15 cellular contexts compared by ENCODE assay signal in the genomic region with DNA sequence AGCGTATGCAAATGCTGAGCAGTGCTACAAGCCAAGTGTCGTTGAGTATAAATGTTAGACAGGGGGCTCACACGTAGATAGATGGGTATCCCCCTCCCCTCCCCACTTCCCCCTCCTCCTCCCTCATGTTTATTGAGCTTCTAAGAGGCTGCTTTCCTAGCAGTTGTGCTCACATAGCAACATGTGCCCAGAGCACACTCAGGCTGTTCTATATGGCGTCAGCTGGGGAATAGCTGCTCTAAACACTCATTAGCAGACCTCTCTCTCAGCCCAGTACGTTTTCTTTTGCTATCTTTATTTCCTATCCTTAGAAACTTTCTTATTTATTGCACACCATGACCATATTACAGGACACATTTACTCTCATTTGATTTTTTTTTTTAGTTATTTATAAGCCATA. TPM values are rescaled to one million over a fixed set of nuclear protein-coding genes. Genes with fewer than 3 reads are reported as not detected.
A peak's percentile ranks its signal among the peaks of the same experiment; 100 is the strongest.
DNase-seq lines count a peak whose midpoint lies in the region; ATAC-seq and TF ChIP-seq lines count a peak whose summit lies in the region.
"Had no signal": no experiment of that assay in that cellular context is flagged by ENCODE, and none has a peak within 500 bp of the region (broad histone marks: within the 10 kb centered on the region; RNA-seq: fewer than 3 reads in every experiment).

No MANE protein-coding gene starts in this region.

- H3K36me3 Mint-ChIP-seq in mesothelial cell of epicardium = peaks cover 14% of the 10 kb centered on the region
- H3K36me3 Mint-ChIP-seq in activated naive CD4-positive, alpha-beta T cell treated with anti-CD3 and anti-CD28 coated beads, Interleukin-2, amount 10 ng/mL, durations not matched to agents 7 days and 5 days = no peaks in the 10 kb centered on the region
- H3K36me3 Mint-ChIP-seq: activated CD8-positive, alpha-beta memory T cell treated with anti-CD3 and anti-CD28 coated beads, Interleukin-2, amount 10 ng/mL, durations not matched to agents 7 days and 5 days; activated naive CD8-positive, alpha-beta T cell treated with anti-CD3 and anti-CD28 coated beads for 36 hours had no signal

- TF ChIP-seq CTCF in heart right ventricle (IDR thresholded peaks at IDR 0.05) (no peak), mesothelial cell of epicardium (IDR thresholded peaks at IDR 0.05; ENCODE audit: unreplicated experiment) (no peak), upper lobe of right lung (IDR thresholded peaks at IDR 0.05) (no peak)

- DNase-seq in heart right ventricle (no peak), left cardiac atrium (no peak), caudate nucleus (lab: John Stamatoyannopoulos, UW) (peak in 4 of 61 donors; percentile 16 to 45 (median 17)), mesothelial cell of epicardium (ENCODE audit: low spot score in 2 of 2, unreplicated experiment in 2 of 2) (no peak), upper lobe of right lung (no peak), middle frontal gyrus (ENCODE audit: extremely low spot score, low spot score) (no peak), posterior cingulate gyrus (no peak)
- no peak for DNase-seq in activated naive CD4-positive, alpha-beta T cell treated with anti-CD3 and anti-CD28 coated beads, Interleukin-2, amount 10 ng/mL, durations not matched to agents 7 days and 5 days
- DNase-seq: activated CD8-positive, alpha-beta memory T cell treated with anti-CD3 and anti-CD28 coated beads, Interleukin-2, amount 10 ng/mL, durations not matched to agents 7 days and 5 days; activated naive CD8-positive, alpha-beta T cell treated with anti-CD3 and anti-CD28 coated beads for 36 hours; cortex of kidney; NCI-H187 treated with DMSO at 0.1 percent for 48 hours; Peyer's patch had no signal

- CTCF ChIA-PET in activated naive CD4-positive, alpha-beta T cell treated with anti-CD3 and anti-CD28 coated beads, Interleukin-2, amount 10 ng/mL, durations not matched to agents 7 days and 5 days (lab: Charles Lee) = interaction anchor here (2.0 kb wide), 1 partner anchor 564 kb away, joined by 6 read pairs; no protein-coding TSS in a partner anchor

- peak overlapping the region; percentile 88 for H3K4me3 Mint-ChIP-seq in mesothelial cell of epicardium
- no peak overlapping the region for H3K4me3 Mint-ChIP-seq in activated naive CD4-positive, alpha-beta T cell treated with anti-CD3 and anti-CD28 coated beads, Interleukin-2, amount 10 ng/mL, durations not matched to agents 7 days and 5 days
- H3K4me3 Mint-ChIP-seq: activated CD8-positive, alpha-beta memory T cell treated with anti-CD3 and anti-CD28 coated beads, Interleukin-2, amount 10 ng/mL, durations not matched to agents 7 days and 5 days; activated naive CD8-positive, alpha-beta T cell treated with anti-CD3 and anti-CD28 coated beads for 36 hours had no signal

- no peaks in the 10 kb centered on the region for H3K9me3 Mint-ChIP-seq in mesothelial cell of epicardium
- H3K9me3 Mint-ChIP-seq in activated naive CD4-positive, alpha-beta T cell treated with anti-CD3 and anti-CD28 coated beads, Interleukin-2, amount 10 ng/mL, durations not matched to agents 7 days and 5 days = no peaks in the 10 kb centered on the region
- H3K9me3 Mint-ChIP-seq: activated naive CD8-positive, alpha-beta T cell treated with anti-CD3 and anti-CD28 coated beads for 36 hours had no signal

- H3K27ac Mint-ChIP-seq in mesothelial cell of epicardium = peak overlapping the region; percentile 85
- H3K27ac Mint-ChIP-seq in activated naive CD4-positive, alpha-beta T cell treated with anti-CD3 and anti-CD28 coated beads, Interleukin-2, amount 10 ng/mL, durations not matched to agents 7 days and 5 days = no peak overlapping the region
- H3K27ac Mint-ChIP-seq: activated CD8-positive, alpha-beta memory T cell treated with anti-CD3 and anti-CD28 coated beads, Interleukin-2, amount 10 ng/mL, durations not matched to agents 7 days and 5 days; activated naive CD8-positive, alpha-beta T cell treated with anti-CD3 and anti-CD28 coated beads for 36 hours had no signal

- H3K27ac ChIP-seq in heart right ventricle (peak overlapping the region; percentile 39 to 98 (median 95)), caudate nucleus (ENCODE audit: low read depth, low read length) (peak overlapping the region; percentile 75), upper lobe of right lung (no peak overlapping the region)
- H3K27ac ChIP-seq: Peyer's patch, tibial nerve had no signal

- intact Hi-C loops in heart right ventricle (cut with DNase I) = loop anchor here in 4 of 10 donors (10.0 kb wide), 3 partner anchors 134 to 354 kb away; no protein-coding TSS in a partner anchor
- intact Hi-C loops in left cardiac atrium (cut with DNase I) = loop anchor here in 1 of 2 donors (5.0 kb wide), 1 partner anchor 141 kb away; no protein-coding TSS in a partner anchor
- intact Hi-C loops in upper lobe of right lung (cut with DNase I) = no loop called here
- intact Hi-C loops in posterior cingulate gyrus (cut with DNase I) = loop anchor here (5.0 kb wide), 1 partner anchor 381 kb away; no protein-coding TSS in a partner anchor

- H3K4me3 ChIP-seq in heart right ventricle (peak overlapping the region; percentile 61 to 97 (median 78)), upper lobe of right lung (peak overlapping the region; percentile 69)
- H3K4me3 ChIP-seq: mucosa of descending colon had no signal

- H3K27me3 ChIP-seq in heart right ventricle (no peaks in the 10 kb centered on the region), upper lobe of right lung (no peaks in the 10 kb centered on the region)
- H3K27me3 ChIP-seq: Peyer's patch had no signal

- no peaks in the 10 kb centered on the region for H3K9me3 ChIP-seq in heart right ventricle
- H3K9me3 ChIP-seq in upper lobe of right lung = no peaks in the 10 kb centered on the region
- H3K9me3 ChIP-seq: mucosa of descending colon, Peyer's patch, tibial nerve had no signal

- H3K36me3 ChIP-seq in heart right ventricle = peaks cover 0 to 16% (median 11%) of the 10 kb centered on the region in 9 donors
- H3K36me3 ChIP-seq in upper lobe of right lung = peaks cover 14% of the 10 kb centered on the region

- WGBS in heart right ventricle, 2 donors = 30 to 38% methylated on average over 5 of the region's 5 CpGs

- H3K4me1 Mint-ChIP-seq in mesothelial cell of epicardium = peaks cover 54% of the 10 kb centered on the region
- peaks cover 20% of the 10 kb centered on the region for H3K4me1 Mint-ChIP-seq in activated naive CD4-positive, alpha-beta T cell treated with anti-CD3 and anti-CD28 coated beads, Interleukin-2, amount 10 ng/mL, durations not matched to agents 7 days and 5 days

- peaks cover 0 to 33% (median 10%) of the 10 kb centered on the region in 9 donors for H3K4me1 ChIP-seq in heart right ventricle
- peaks cover 9% of the 10 kb centered on the region for H3K4me1 ChIP-seq in upper lobe of right lung

- peak in 1 of 8 donors; percentile 18 for ATAC-seq in heart right ventricle
- ATAC-seq in left cardiac atrium = no peak
- ATAC-seq in upper lobe of right lung = no peak
- ATAC-seq: activated CD8-positive, alpha-beta memory T cell treated with anti-CD3 and anti-CD28 coated beads, Interleukin-2, amount 10 ng/mL, durations not matched to agents 7 days and 5 days; mucosa of descending colon had no signal

- H3K27me3 Mint-ChIP-seq in mesothelial cell of epicardium (ENCODE audit: low read depth) = peaks cover 3% of the 10 kb centered on the region
- H3K27me3 Mint-ChIP-seq in activated naive CD4-positive, alpha-beta T cell treated with anti-CD3 and anti-CD28 coated beads, Interleukin-2, amount 10 ng/mL, durations not matched to agents 7 days and 5 days = peaks cover 40% of the 10 kb centered on the region

RNA-seq across cellular contexts. Expression of a gene that starts 1.8 kb away (rescaled TPM):
- total RNA-seq in heart right ventricle = 10 to 100 TPM; 16.7 to 76.0 (median 46.8) TPM
- 10 to 100 TPM in 1 of 2 donors, 1 to 10 TPM in 1; 3.0 to 31.7 TPM for polyA plus RNA-seq in heart right ventricle
- 1 to 10 TPM; 4.8 to 5.7 TPM for total RNA-seq in left cardiac atrium
- 22.8 to 28.4 TPM (median 26.8 TPM) in 3 replicates for total RNA-seq in mesothelial cell of epicardium
- total RNA-seq in upper lobe of right lung = 18.1 TPM
- total RNA-seq: activated CD8-positive, alpha-beta memory T cell treated with anti-CD3 and anti-CD28 coated beads, Interleukin-2, amount 10 ng/mL, durations not matched to agents 7 days and 5 days; activated naive CD8-positive, alpha-beta T cell treated with anti-CD3 and anti-CD28 coated beads for 36 hours had no signal
